In genomic region chr6:26087284-26088115, GRCh38 we compare ENCODE assay signal across 1 cellular context.
TF ChIP-seq lines count a peak whose summit lies in the region.

A gene with protein sequence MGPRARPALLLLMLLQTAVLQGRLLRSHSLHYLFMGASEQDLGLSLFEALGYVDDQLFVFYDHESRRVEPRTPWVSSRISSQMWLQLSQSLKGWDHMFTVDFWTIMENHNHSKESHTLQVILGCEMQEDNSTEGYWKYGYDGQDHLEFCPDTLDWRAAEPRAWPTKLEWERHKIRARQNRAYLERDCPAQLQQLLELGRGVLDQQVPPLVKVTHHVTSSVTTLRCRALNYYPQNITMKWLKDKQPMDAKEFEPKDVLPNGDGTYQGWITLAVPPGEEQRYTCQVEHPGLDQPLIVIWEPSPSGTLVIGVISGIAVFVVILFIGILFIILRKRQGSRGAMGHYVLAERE (plus strand): TSS chr6:26087429. CDS start chr6:26087441, 12 bp downstream.

TF ChIP-seq in HepG2, 621 proteins besides CTCF, POLR2A, EP300 and RAD21 (continued from another document and continues in another):
- TF ChIP-seq, protein P1, sequence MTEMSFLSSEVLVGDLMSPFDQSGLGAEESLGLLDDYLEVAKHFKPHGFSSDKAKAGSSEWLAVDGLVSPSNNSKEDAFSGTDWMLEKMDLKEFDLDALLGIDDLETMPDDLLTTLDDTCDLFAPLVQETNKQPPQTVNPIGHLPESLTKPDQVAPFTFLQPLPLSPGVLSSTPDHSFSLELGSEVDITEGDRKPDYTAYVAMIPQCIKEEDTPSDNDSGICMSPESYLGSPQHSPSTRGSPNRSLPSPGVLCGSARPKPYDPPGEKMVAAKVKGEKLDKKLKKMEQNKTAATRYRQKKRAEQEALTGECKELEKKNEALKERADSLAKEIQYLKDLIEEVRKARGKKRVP (CRISPR knock-in tag; IDR thresholded peaks at IDR 0.05), result no peak
- TF ChIP-seq E2F1 (CRISPR knock-in tag; IDR thresholded peaks at IDR 0.05), result no peak
- peak; percentile 80; the same call in 1 of the 2 replicates for TF ChIP-seq KDM5B (CRISPR knock-in tag; IDR thresholded peaks at IDR 0.05; ENCODE audit: borderline replicate concordance)
- TF ChIP-seq ZNF510 (CRISPR knock-in tag; IDR thresholded peaks at IDR 0.05; ENCODE audit: low read depth), result peak; percentile 56; the same call in 1 of the 2 replicates
- TF ChIP-seq NAIF1 (CRISPR knock-in tag; IDR thresholded peaks at IDR 0.05; ENCODE audit: borderline replicate concordance), result peak; percentile 28; the same call in 1 of the 2 replicates
- peak; percentile 50; the same call in 1 of the 2 replicates for TF ChIP-seq ZSCAN29 (CRISPR knock-in tag; conservative IDR thresholded peaks at IDR 0.05)
- TF ChIP-seq MBNL3 (CRISPR knock-in tag; conservative IDR thresholded peaks at IDR 0.05), result no peak
- TF ChIP-seq, protein P2, sequence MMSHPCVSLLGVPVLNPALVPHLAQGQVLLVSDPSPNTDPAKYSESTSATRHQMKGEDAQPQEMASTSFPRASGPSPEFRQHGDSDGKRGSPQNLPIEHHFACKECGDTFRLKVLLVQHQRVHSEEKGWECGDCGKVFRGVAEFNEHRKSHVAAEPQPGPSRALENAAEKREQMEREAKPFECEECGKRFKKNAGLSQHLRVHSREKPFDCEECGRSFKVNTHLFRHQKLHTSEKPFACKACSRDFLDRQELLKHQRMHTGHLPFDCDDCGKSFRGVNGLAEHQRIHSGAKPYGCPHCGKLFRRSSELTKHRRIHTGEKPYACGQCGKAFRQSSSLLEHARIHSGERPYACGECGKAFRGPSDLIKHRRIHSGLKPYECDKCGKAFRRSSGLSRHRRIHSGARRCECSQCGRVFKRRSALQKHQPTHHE (CRISPR knock-in tag; IDR thresholded peaks at IDR 0.05; ENCODE audit: borderline replicate concordance), result peak; percentile 69; the same call in 1 of the 2 replicates
- TF ChIP-seq, protein P3, sequence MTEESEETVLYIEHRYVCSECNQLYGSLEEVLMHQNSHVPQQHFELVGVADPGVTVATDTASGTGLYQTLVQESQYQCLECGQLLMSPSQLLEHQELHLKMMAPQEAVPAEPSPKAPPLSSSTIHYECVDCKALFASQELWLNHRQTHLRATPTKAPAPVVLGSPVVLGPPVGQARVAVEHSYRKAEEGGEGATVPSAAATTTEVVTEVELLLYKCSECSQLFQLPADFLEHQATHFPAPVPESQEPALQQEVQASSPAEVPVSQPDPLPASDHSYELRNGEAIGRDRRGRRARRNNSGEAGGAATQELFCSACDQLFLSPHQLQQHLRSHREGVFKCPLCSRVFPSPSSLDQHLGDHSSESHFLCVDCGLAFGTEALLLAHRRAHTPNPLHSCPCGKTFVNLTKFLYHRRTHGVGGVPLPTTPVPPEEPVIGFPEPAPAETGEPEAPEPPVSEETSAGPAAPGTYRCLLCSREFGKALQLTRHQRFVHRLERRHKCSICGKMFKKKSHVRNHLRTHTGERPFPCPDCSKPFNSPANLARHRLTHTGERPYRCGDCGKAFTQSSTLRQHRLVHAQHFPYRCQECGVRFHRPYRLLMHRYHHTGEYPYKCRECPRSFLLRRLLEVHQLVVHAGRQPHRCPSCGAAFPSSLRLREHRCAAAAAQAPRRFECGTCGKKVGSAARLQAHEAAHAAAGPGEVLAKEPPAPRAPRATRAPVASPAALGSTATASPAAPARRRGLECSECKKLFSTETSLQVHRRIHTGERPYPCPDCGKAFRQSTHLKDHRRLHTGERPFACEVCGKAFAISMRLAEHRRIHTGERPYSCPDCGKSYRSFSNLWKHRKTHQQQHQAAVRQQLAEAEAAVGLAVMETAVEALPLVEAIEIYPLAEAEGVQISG (CRISPR knock-in tag; IDR thresholded peaks at IDR 0.05), result no peak
- TF ChIP-seq GLMP (CRISPR knock-in tag; IDR thresholded peaks at IDR 0.05; ENCODE audit: borderline replicate concordance), result no peak
- no peak for TF ChIP-seq ZNF713 (CRISPR knock-in tag; IDR thresholded peaks at IDR 0.05)
- no peak for TF ChIP-seq HOXD1 (CRISPR knock-in tag; IDR thresholded peaks at IDR 0.05)
- no peak for TF ChIP-seq SIX4 (CRISPR knock-in tag; IDR thresholded peaks at IDR 0.05)
- TF ChIP-seq KLF16 (CRISPR knock-in tag; IDR thresholded peaks at IDR 0.05), result 0 out of 4 replicates have a peak, but pooled peaks of 1 of the 2 experiments have one; percentile 19
- peak; percentile 85 for TF ChIP-seq KDM3A (CRISPR knock-in tag; IDR thresholded peaks at IDR 0.05; ENCODE audit: low read depth)
- TF ChIP-seq ZNF546 (CRISPR knock-in tag; conservative IDR thresholded peaks at IDR 0.05), result 0 out of 2 replicates have a peak, but pooled peaks have one; percentile 46
- no peak for TF ChIP-seq RORA (CRISPR knock-in tag; IDR thresholded peaks at IDR 0.05)
- no peak for TF ChIP-seq GATA4 (IDR thresholded peaks at IDR 0.05; ENCODE audit: borderline replicate concordance, low read depth)
- peak; percentile 9 for TF ChIP-seq YY1 (IDR thresholded peaks at IDR 0.05; ENCODE audit: insufficient read depth, insufficient replicate concordance, low read depth, low read length)
- TF ChIP-seq RXRB (CRISPR knock-in tag; IDR thresholded peaks at IDR 0.05; ENCODE audit: borderline replicate concordance), result peak; percentile 28; the same call in 1 of the 2 replicates
- no peak for TF ChIP-seq MTF1 (CRISPR knock-in tag; IDR thresholded peaks at IDR 0.05)
- TF ChIP-seq, protein P4, sequence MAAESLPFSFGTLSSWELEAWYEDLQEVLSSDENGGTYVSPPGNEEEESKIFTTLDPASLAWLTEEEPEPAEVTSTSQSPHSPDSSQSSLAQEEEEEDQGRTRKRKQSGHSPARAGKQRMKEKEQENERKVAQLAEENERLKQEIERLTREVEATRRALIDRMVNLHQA (CRISPR knock-in tag; IDR thresholded peaks at IDR 0.05), result no peak
- TF ChIP-seq ZNF567 (CRISPR knock-in tag; IDR thresholded peaks at IDR 0.05; ENCODE audit: borderline replicate concordance), result no peak
- no peak for TF ChIP-seq PHF5A (CRISPR knock-in tag; IDR thresholded peaks at IDR 0.05; ENCODE audit: low read depth, unreplicated experiment)
- TF ChIP-seq NR2C2 (CRISPR knock-in tag; IDR thresholded peaks at IDR 0.05; ENCODE audit: borderline replicate concordance), result 0 out of 2 replicates have a peak, but pooled peaks have one; percentile 28
- 0 out of 2 replicates have a peak, but pooled peaks have one; percentile 34 for TF ChIP-seq ZFP82 (CRISPR knock-in tag; IDR thresholded peaks at IDR 0.05; ENCODE audit: borderline replicate concordance)
- no peak for TF ChIP-seq ATF7 (IDR thresholded peaks at IDR 0.05)
- no peak for TF ChIP-seq ATF7 (CRISPR knock-in tag; IDR thresholded peaks at IDR 0.05)
- no peak for TF ChIP-seq PITX1 (CRISPR knock-in tag; IDR thresholded peaks at IDR 0.05)
- 0 out of 2 replicates have a peak, but pooled peaks have one; percentile 38 for TF ChIP-seq CAMTA2 (CRISPR knock-in tag; IDR thresholded peaks at IDR 0.05; ENCODE audit: borderline replicate concordance)
- TF ChIP-seq ZC3H4 (CRISPR knock-in tag; IDR thresholded peaks at IDR 0.05; ENCODE audit: borderline replicate concordance), result no peak
- TF ChIP-seq HOXA5 (CRISPR knock-in tag; IDR thresholded peaks at IDR 0.05), result peak; percentile 25; the same call in 1 of the 2 replicates
- no peak for TF ChIP-seq SMC3 (IDR thresholded peaks at IDR 0.05; ENCODE audit: low read length)
- no peak for TF ChIP-seq HES4 (CRISPR knock-in tag; IDR thresholded peaks at IDR 0.05; ENCODE audit: borderline replicate concordance)
- no peak for TF ChIP-seq MED13 (CRISPR knock-in tag; IDR thresholded peaks at IDR 0.05)
- TF ChIP-seq HDAC1 (CRISPR knock-in tag; IDR thresholded peaks at IDR 0.05), result peak; percentile 72
- TF ChIP-seq ZMYM4 (CRISPR knock-in tag; IDR thresholded peaks at IDR 0.05), result peak; percentile 46
- peak; percentile 14; the same call in 1 of the 2 replicates for TF ChIP-seq ZNF232 (CRISPR knock-in tag; IDR thresholded peaks at IDR 0.05; ENCODE audit: borderline replicate concordance)
- TF ChIP-seq MTA1 (CRISPR knock-in tag; IDR thresholded peaks at IDR 0.05; ENCODE audit: borderline replicate concordance), result peak; percentile 52
- peak; percentile 61; the same call in 1 of the 2 replicates for TF ChIP-seq U2AF2 (IDR thresholded peaks at IDR 0.05; ENCODE audit: low read depth, low read length)
- TF ChIP-seq ZNF121 (CRISPR knock-in tag; IDR thresholded peaks at IDR 0.05), result no peak
- TF ChIP-seq NR3C1 (CRISPR knock-in tag; IDR thresholded peaks at IDR 0.05), result no peak
- TF ChIP-seq ZNF276 (CRISPR knock-in tag; IDR thresholded peaks at IDR 0.05; ENCODE audit: low read depth), result 0 out of 2 replicates have a peak, but pooled peaks have one; percentile 55
- no peak for TF ChIP-seq ZFP36L1 (CRISPR knock-in tag; IDR thresholded peaks at IDR 0.05)
- TF ChIP-seq DMAP1 (CRISPR knock-in tag; IDR thresholded peaks at IDR 0.05), result peak; percentile 61; the same call in 1 of the 2 replicates
- peak; percentile 72; the same call in 1 of the 2 replicates for TF ChIP-seq ETV6 (CRISPR knock-in tag; conservative IDR thresholded peaks at IDR 0.05)
- TF ChIP-seq PHB2 (IDR thresholded peaks at IDR 0.05; ENCODE audit: partially characterized antibody), result no peak
- TF ChIP-seq ZNF354B (CRISPR knock-in tag; IDR thresholded peaks at IDR 0.05), result no peak
- TF ChIP-seq ZNF407 (CRISPR knock-in tag; IDR thresholded peaks at IDR 0.05; ENCODE audit: not compliant biosample characterization), result no peak
- TF ChIP-seq ATAD3A (CRISPR knock-in tag; IDR thresholded peaks at IDR 0.05), result no peak
